In the genomic region with DNA sequence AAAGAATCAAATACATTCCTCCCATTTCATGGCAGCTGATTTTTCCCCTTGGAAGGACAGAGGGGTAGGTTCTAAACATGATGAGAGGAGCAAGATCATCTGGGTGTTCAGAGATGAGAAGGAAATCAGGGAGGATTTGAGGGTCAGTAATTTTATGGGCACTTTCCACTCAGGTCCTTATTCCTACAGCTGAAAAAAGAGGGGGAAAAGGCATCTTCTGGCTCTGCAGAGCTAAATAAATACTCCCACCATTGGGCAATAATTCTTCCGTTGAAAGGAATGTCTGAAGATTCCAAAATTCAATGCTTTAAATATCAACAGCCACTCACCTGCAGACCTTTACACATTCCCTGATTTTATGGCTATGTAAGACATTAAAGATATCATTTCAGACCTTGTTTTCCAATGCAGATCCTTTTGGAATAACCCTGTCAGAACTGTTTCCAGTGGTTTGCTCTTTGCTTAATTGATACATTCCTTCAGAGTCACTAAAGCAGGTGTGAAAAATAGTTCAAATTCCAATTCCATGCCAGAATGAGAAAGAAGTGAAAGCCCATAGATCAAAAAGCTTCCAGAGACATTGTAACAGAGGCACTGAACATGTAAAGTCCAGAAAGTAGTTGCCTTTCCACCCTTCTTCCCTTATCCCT, we compare ENCODE assay signal across 18 cellular contexts.
DNase-seq lines count a peak whose midpoint lies in the region; ATAC-seq, FAIRE-seq and TF ChIP-seq lines count a peak whose summit lies in the region.
"Had no signal": no experiment of that assay in that cellular context is flagged by ENCODE, and none has a peak within 500 bp of the region (broad histone marks: within the 10 kb centered on the region; RNA-seq: fewer than 3 reads in every experiment).

No MANE protein-coding gene starts in this region.

- H3K56ac ChIP-seq in IMR-90 (ENCODE audit: extremely low read depth, insufficient read depth, low read length): 0 out of 2 replicates have a peak overlapping the region, but pooled peaks have one; percentile 25

- H3K9me1 ChIP-seq in IMR-90 (ENCODE audit: insufficient read depth, low read length): peaks cover 3% of the 10 kb centered on the region; the same call in 1 of the 2 replicates
- H3K9me1 ChIP-seq in keratinocyte (ENCODE audit: control insufficient read depth, extremely low read depth, insufficient read depth, low read length): no peaks in the 10 kb centered on the region

- H3K14ac ChIP-seq in IMR-90 (replicated peaks; ENCODE audit: low read depth, low read length): peak overlapping the region; percentile 86

- no peak overlapping the region for H2AK9ac ChIP-seq in IMR-90 (replicated peaks; ENCODE audit: low read depth, low read length, poor library complexity)

- TF ChIP-seq EP300 in A549 (IDR thresholded peaks at IDR 0.05): no peak

- H4K20me1 ChIP-seq in IMR-90 (ENCODE audit: insufficient read depth, low read length) (no peaks in the 10 kb centered on the region), keratinocyte (ENCODE audit: control insufficient read depth, extremely low read depth, insufficient read depth, low read length) (no peaks in the 10 kb centered on the region), osteoblast (ENCODE audit: insufficient read depth, low read length) (no peaks in the 10 kb centered on the region)

- H3K23ac ChIP-seq in IMR-90 (ENCODE audit: low read depth, low read length): peak overlapping the region; percentile 62; the same call in 1 of the 2 replicates

- H3K27me3 ChIP-seq in IMR-90 (ENCODE audit: control insufficient read depth, insufficient read depth, low read length): no peaks in the 10 kb centered on the region
- H3K27me3 ChIP-seq in keratinocyte (ENCODE audit: control insufficient read depth, extremely low read depth, insufficient read depth, low read length): no peaks in the 10 kb centered on the region
- H3K27me3 ChIP-seq in osteoblast (ENCODE audit: insufficient read depth, low read length): no peaks in the 10 kb centered on the region
- H3K27me3 ChIP-seq in prostate gland (replicated peaks; ENCODE audit: insufficient read depth): no peaks in the 10 kb centered on the region
- H3K27me3 ChIP-seq: SJCRH30 had no signal

- H2AFZ ChIP-seq in IMR-90 (replicated peaks; ENCODE audit: low read length, poor library complexity) (no peak overlapping the region), keratinocyte (ENCODE audit: control insufficient read depth, low read length) (no peak overlapping the region), osteoblast (ENCODE audit: low read length) (peak overlapping the region; percentile 8)

- peak overlapping the region; percentile 7 for H2BK5ac ChIP-seq in IMR-90 (ENCODE audit: low read depth, low read length, poor library complexity, severe bottlenecking)

- ATAC-seq in A549: no peak; a peak in 1 of 6 replicates
- ATAC-seq in IMR-90 (ENCODE audit: low read depth): no peak

- peak overlapping the region; percentile 44 for H4K5ac ChIP-seq in IMR-90 (ENCODE audit: low read depth, low read length)

- POLR2A ChIA-PET in A549 (lab: Yijun Ruan, JAX): no interaction called here
- POLR2A ChIA-PET in IMR-90 (lab: Charles Lee; ENCODE audit: unreplicated experiment): interaction anchor here (0.7 kb wide), 1 partner anchor 280 kb away, joined by 4 read pairs; no protein-coding TSS in a partner anchor

- no peaks in the 10 kb centered on the region for H3K36me3 ChIP-seq in IMR-90 (ENCODE audit: control insufficient read depth, insufficient read depth, low read length)
- no peaks in the 10 kb centered on the region for H3K36me3 ChIP-seq in keratinocyte (ENCODE audit: control insufficient read depth in 2 of 2, extremely low read depth in 1 of 2, insufficient read depth in 2 of 2, low read length in 2 of 2)
- no peaks in the 10 kb centered on the region for H3K36me3 ChIP-seq in osteoblast (ENCODE audit: insufficient read depth, low read length)
- H3K36me3 ChIP-seq in prostate gland: no peaks in the 10 kb centered on the region
- H3K36me3 ChIP-seq: SJCRH30 had no signal

- no peaks in the 10 kb centered on the region for H3K9me3 ChIP-seq in A549
- no peaks in the 10 kb centered on the region for H3K9me3 ChIP-seq in IMR-90 (ENCODE audit: control insufficient read depth, insufficient read depth, low read length)
- no peaks in the 10 kb centered on the region for H3K9me3 ChIP-seq in keratinocyte (ENCODE audit: control insufficient read depth, low read depth, low read length)
- H3K9me3 ChIP-seq in osteoblast (ENCODE audit: low read depth, low read length): no peaks in the 10 kb centered on the region
- no peaks in the 10 kb centered on the region for H3K9me3 ChIP-seq in prostate gland
- H3K9me3 ChIP-seq: SJCRH30 had no signal

- H3K18ac ChIP-seq in IMR-90 (ENCODE audit: low read depth, low read length): peak overlapping the region; percentile 93

- no peak for TF ChIP-seq POLR2A in A549 (IDR thresholded peaks at IDR 0.05; ENCODE audit: low read length)
- no peak for TF ChIP-seq POLR2A in IMR-90 (IDR thresholded peaks at IDR 0.05; ENCODE audit: low read depth, low read length)
- TF ChIP-seq POLR2A in prostate gland (IDR thresholded peaks at IDR 0.05): no peak

- DNase-seq in A549 (ENCODE audit: low read depth in 1 of 2, low spot score in 1 of 2) (no peak), IMR-90 (no peak), keratinocyte (ENCODE audit: low read depth, low spot score) (no peak), osteoblast (ENCODE audit: insufficient read length, low spot score, missing footprints) (no peak), prostate gland (ENCODE audit: low spot score) (no peak), GM19238 (ENCODE audit: insufficient read length, low spot score) (no peak), GOT3 (lab: John Stamatoyannopoulos, UW) (no peak), midbrain (lab: John Stamatoyannopoulos, UW) (no peak)
- DNase-seq: C1 segment of cervical spinal cord, HCEC 1CT, KBM-7, NCI-H1436, NCI-H2029, NCI-H2171, NCI-H748 treated with DMSO at 0.1 percent for 48 hours, OCI-M1, SJCRH30 had no signal

- H3K9ac ChIP-seq in IMR-90 (ENCODE audit: low read depth, low read length): no peak overlapping the region
- H3K9ac ChIP-seq in keratinocyte (ENCODE audit: control insufficient read depth, extremely low read depth, insufficient read depth, low read length): no peak overlapping the region

- intact Hi-C loops in IMR-90 (cut with micrococcal nuclease): no loop called here
- intact Hi-C loops in prostate gland (cut with DNase I): no loop called here

- H2BK120ac ChIP-seq in IMR-90 (ENCODE audit: low read depth, low read length): peak overlapping the region; percentile 93

- peak overlapping the region; percentile 87 for H4K91ac ChIP-seq in IMR-90 (ENCODE audit: insufficient read depth, low read depth, low read length)

- no peaks in the 10 kb centered on the region for H3K79me2 ChIP-seq in keratinocyte (ENCODE audit: control insufficient read depth, insufficient read depth, low read length)
- H3K79me2 ChIP-seq in osteoblast (ENCODE audit: insufficient read depth, low read length): no peaks in the 10 kb centered on the region

- FAIRE-seq in A549 (lab: Jason Lieb, UNC) (no peak), keratinocyte (lab: Jason Lieb, UNC) (peak; percentile 29)

- peak overlapping the region; percentile 77; the same call in 1 of the 2 replicates for H3K4ac ChIP-seq in IMR-90 (ENCODE audit: low read depth, low read length)

- peak overlapping the region; percentile 59; the same call in 1 of the 2 replicates for H2AK5ac ChIP-seq in IMR-90 (ENCODE audit: low read depth, low read length)

- peak overlapping the region; percentile 96 for H2BK20ac ChIP-seq in IMR-90 (ENCODE audit: low read depth, low read length)

- 0 out of 3 replicates have a peak overlapping the region, but pooled peaks have one; percentile 3 for H3K4me2 ChIP-seq in A549
- H3K4me2 ChIP-seq in IMR-90 (ENCODE audit: low read depth, low read length): no peak overlapping the region
- H3K4me2 ChIP-seq in keratinocyte (ENCODE audit: control insufficient read depth, extremely low read depth, insufficient read depth, low read depth, low read length): no peak overlapping the region
- no peak overlapping the region for H3K4me2 ChIP-seq in osteoblast (ENCODE audit: insufficient read depth, low read length)

- CTCF ChIA-PET in A549 (lab: Yijun Ruan, JAX) (interaction anchor here (0.9 to 1.4 kb wide), 4 partner anchors 12 to 167 kb away, joined by 3 to 4 read pairs (median 3); no protein-coding TSS in a partner anchor), IMR-90 (lab: Yijun Ruan, JAX) (interaction anchor here (0.6 to 1.0 kb wide), 4 partner anchors 19 to 287 kb away, joined by 3 to 4 read pairs (median 3); a partner anchor contains a TSS)

- no peak overlapping the region for H3K4me3 ChIP-seq in A549
- H3K4me3 ChIP-seq in IMR-90 (ENCODE audit: insufficient read depth, low read depth, low read length): no peak overlapping the region
- no peak overlapping the region for H3K4me3 ChIP-seq in keratinocyte (ENCODE audit: control insufficient read depth in 2 of 3, extremely low read depth in 1 of 3, insufficient read depth in 2 of 3, low read depth in 1 of 3, low read length in 3 of 3)
- no peak overlapping the region for H3K4me3 ChIP-seq in osteoblast (ENCODE audit: insufficient read depth, low read length)
- no peak overlapping the region for H3K4me3 ChIP-seq in prostate gland
- H3K4me3 ChIP-seq: SJCRH30 had no signal

- peaks cover 13% of the 10 kb centered on the region; the same call in 2 of the 3 replicates for H3K4me1 ChIP-seq in A549
- H3K4me1 ChIP-seq in IMR-90 (ENCODE audit: control insufficient read depth, insufficient read depth, low read length): peaks cover 12% of the 10 kb centered on the region
- H3K4me1 ChIP-seq in keratinocyte (ENCODE audit: control insufficient read depth, extremely low read depth, insufficient read depth, low read length): peaks cover 15% of the 10 kb centered on the region
- H3K4me1 ChIP-seq in osteoblast (ENCODE audit: insufficient read depth, low read length): peaks cover 9% of the 10 kb centered on the region
- H3K4me1 ChIP-seq in prostate gland (replicated peaks): no peaks in the 10 kb centered on the region

- H3K27ac ChIP-seq in A549: peak overlapping the region in 1 of 2 experiments; percentile 72; a peak in 3 of 6 replicates
- H3K27ac ChIP-seq in IMR-90 (ENCODE audit: insufficient read depth, low read length): no peak overlapping the region
- no peak overlapping the region for H3K27ac ChIP-seq in keratinocyte (ENCODE audit: control insufficient read depth, insufficient read depth, low read length)
- H3K27ac ChIP-seq in osteoblast (ENCODE audit: low read depth, low read length): no peak overlapping the region
- H3K27ac ChIP-seq in prostate gland: no peak overlapping the region
- H3K27ac ChIP-seq: RWPE1, SJCRH30 had no signal

- TF ChIP-seq RAD21 in A549 (conservative IDR thresholded peaks at IDR 0.05 in 1 of 2, IDR thresholded peaks at IDR 0.05 in 1 of 2): no peak
- no peak for TF ChIP-seq RAD21 in IMR-90 (IDR thresholded peaks at IDR 0.05; ENCODE audit: low read length)

- BruUV-seq in IMR-90 (replicated peaks; lab: Mats Ljungman, UMichigan): no TSS peak

- dilution Hi-C loops in IMR-90 (cut with HindIII; ENCODE audit: low sequenced_read_pairs, unreplicated experiment) (no loop called here), keratinocyte (cut with MboI; ENCODE audit: extremely low pct_ligation_motif_present, low sequenced_read_pairs) (no loop called here)

- no peak for TF ChIP-seq CTCF in A549 (IDR thresholded peaks at IDR 0.05)
- TF ChIP-seq CTCF in IMR-90 (conservative IDR thresholded peaks at IDR 0.05; ENCODE audit: low read depth, low read length): no peak
- no peak for TF ChIP-seq CTCF in keratinocyte (optimal IDR thresholded peaks at IDR 0.05 in 1 of 3, IDR thresholded peaks at IDR 0.05 in 1 of 3, conservative IDR thresholded peaks at IDR 0.05 in 1 of 3; ENCODE audit: extremely low read depth in 1 of 3, insufficient read depth in 2 of 3, low read length in 3 of 3)
- TF ChIP-seq CTCF in osteoblast (IDR thresholded peaks at IDR 0.05; ENCODE audit: extremely low read depth, low read depth, low read length): no peak
- TF ChIP-seq CTCF in prostate gland (IDR thresholded peaks at IDR 0.05): no peak

- in situ Hi-C loops in IMR-90 (cut with MboI; ENCODE audit: low sequenced_read_pairs): no loop called here

- peak overlapping the region; percentile 79 to 81; a peak in 3 of 4 replicates for H4K8ac ChIP-seq in IMR-90 (ENCODE audit: low read depth in 2 of 2, low read length in 2 of 2)

- 33% methylated on average over 1 of the region's 1 CpG for WGBS in A549 (ENCODE audit: missing lambda C conversion rate)
- no CpG with 5 or more reads among the region's 1 CpG for WGBS in IMR-90 (ENCODE audit: extremely low coverage in 2 of 2, insufficient read length in 1 of 2), 2 experiments
- 41% methylated on average over 1 of the region's 1 CpG for WGBS in prostate gland

- H2BK15ac ChIP-seq in IMR-90 (ENCODE audit: low read depth, low read length): peak overlapping the region; percentile 87

- H3K79me1 ChIP-seq in IMR-90 (ENCODE audit: low read depth in 1 of 2, low read length in 2 of 2): no peaks in the 10 kb centered on the region; a peak in 1 of 4 replicates
